In genomic region chr10:29691564-29692064, GRCh38 we compare ENCODE assay signal across 7 cellular contexts. TPM values are rescaled to one million over a fixed set of nuclear protein-coding genes. Genes with fewer than 3 reads are reported as not detected.
DNase-seq lines count a peak whose midpoint lies in the region; ATAC-seq and TF ChIP-seq lines count a peak whose summit lies in the region.

No MANE protein-coding gene starts in this region.

- TF ChIP-seq POLR2A in uterus (IDR thresholded peaks at IDR 0.05) = no peak

- DNase-seq in M059J (ENCODE audit: low read depth) = peak; percentile 85
- no peak for DNase-seq in colonic mucosa
- DNase-seq in lung microvascular endothelial cell (ENCODE audit: low read depth in 2 of 2) = peak; percentile 45 to 94
- peak; percentile 72 to 82 for DNase-seq in uterus
- no peak for DNase-seq in left colon
- DNase-seq in anterior cingulate cortex (lab: John Stamatoyannopoulos, UW) = no peak
- no peak for DNase-seq in epidermal melanocyte (ENCODE audit: insufficient read length, low spot score)

- H3K9ac ChIP-seq in colonic mucosa (ENCODE audit: low read depth in 2 of 2, low read length in 2 of 2) = no peak overlapping the region

- H3K9me3 ChIP-seq in colonic mucosa (no peaks in the 10 kb centered on the region), uterus (no peaks in the 10 kb centered on the region)

- ATAC-seq in left colon = no peak

- H3K4me1 ChIP-seq in colonic mucosa = peaks cover 4% of the 10 kb centered on the region
- H3K4me1 ChIP-seq in uterus = peaks cover 4 to 7% of the 10 kb centered on the region in 2 donors

- H3K27me3 ChIP-seq in colonic mucosa (no peaks in the 10 kb centered on the region), uterus (no peaks in the 10 kb centered on the region)

- TF ChIP-seq CTCF in colonic mucosa (IDR thresholded peaks at IDR 0.05) = no peak
- no peak for TF ChIP-seq CTCF in uterus (IDR thresholded peaks at IDR 0.05)

- H3K4me3 ChIP-seq in colonic mucosa (no peak overlapping the region), uterus (peak overlapping the region in 1 of 2 donors; percentile 5)

- intact Hi-C loops in colonic mucosa (cut with DNase I) (no loop called here), uterus (cut with DNase I; ENCODE audit: low total_unique reads) (no loop called here), left colon (cut with DNase I, micrococcal nuclease) (no loop called here)

- H3K27ac ChIP-seq in colonic mucosa = peak overlapping the region; percentile 34
- H3K27ac ChIP-seq in uterus = peak overlapping the region; percentile 92

- H3K36me3 ChIP-seq in colonic mucosa = no peaks in the 10 kb centered on the region
- no peaks in the 10 kb centered on the region for H3K36me3 ChIP-seq in uterus

RNA-seq across cellular contexts. Expression of gene SVIL, which starts 56.8 kb away (rescaled TPM):
- total RNA-seq in M059J (2014; rRNA removed; shearing (Covaris generic)) = 0.84 and 0.94 TPM in 2 replicates
- total RNA-seq in colonic mucosa (100 to 1,000 TPM in 1 of 2 donors, 10 to 100 TPM in 1; 62.6 to 132 TPM), lung microvascular endothelial cell (56.2 and 62.3 TPM in 2 replicates), uterus (100 to 1,000 TPM; 108 to 316 (median 209) TPM), left colon (100 to 1,000 TPM in 1 of 2 donors, 10 to 100 TPM in 1; 66.6 to 154 TPM)

Comparison
In these comparisons a context has a peak if more than half of its experiments do, and no peak if none do; other contexts are left out.
1. DNase-seq: peak in M059J (single experiment), lung microvascular endothelial cell (2 of 2) and uterus (2 of 2); none in colonic mucosa (single experiment), left colon (0 of 2), anterior cingulate cortex (0 of 58) and epidermal melanocyte (single experiment).
2. RNA of gene SVIL, which starts 56.8 kb away (total RNA-seq): 108 to 316 TPM in uterus, 66.6 to 154 TPM in left colon, 62.6 to 132 TPM in colonic mucosa and 56.2 to 62.3 TPM in lung microvascular endothelial cell; 0.84 to 0.94 TPM in M059J; every median in the first group is over 10 times any median in the second.